8 cellular contexts compared by ENCODE assay signal in the genomic region with DNA sequence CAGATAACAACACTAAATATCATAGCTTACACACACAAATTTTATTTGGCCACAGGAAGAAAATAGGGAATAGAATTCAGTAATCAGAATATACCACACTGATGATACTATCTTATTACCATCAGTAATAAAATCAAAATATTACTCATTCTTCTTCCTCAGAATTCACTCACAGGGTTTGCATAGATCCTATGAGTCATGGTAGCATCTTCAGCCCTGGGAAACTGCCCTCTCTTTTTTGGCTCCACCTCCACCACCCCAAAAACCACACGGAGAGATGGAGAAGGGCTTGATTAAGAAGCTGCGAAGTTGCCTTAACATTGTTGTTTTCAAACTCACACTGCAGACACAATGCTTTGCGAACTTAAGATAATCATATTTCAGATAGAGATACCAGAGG.
A peak's percentile ranks its signal among the peaks of the same experiment; 100 is the strongest.
DNase-seq lines count a peak whose midpoint lies in the region; ATAC-seq and TF ChIP-seq lines count a peak whose summit lies in the region.

No MANE protein-coding gene starts in this region.

- no peaks in the 10 kb centered on the region for H3K36me3 ChIP-seq in hepatocyte (replicated peaks; ENCODE audit: insufficient read depth, low read depth)

- H3K4me1 ChIP-seq in hepatocyte (ENCODE audit: insufficient read depth): peaks cover 4% of the 10 kb centered on the region

- no peak overlapping the region for H3K4me3 ChIP-seq in hepatocyte

- no peak overlapping the region for H2AFZ ChIP-seq in hepatocyte

- no peaks in the 10 kb centered on the region for H4K20me1 ChIP-seq in hepatocyte (ENCODE audit: insufficient read depth, poor library complexity, severe bottlenecking)

- DNase-seq in activated CD4-positive, alpha-beta T cell treated with anti-CD3 and anti-CD28 coated beads, Interleukin-2, amount 50 U/mL, for 4 hours: peak; percentile 62 to 68
- DNase-seq in fibroblast of peridontal ligament (ENCODE audit: extremely low read depth): peak; percentile 42
- peak; percentile 16 to 31 for DNase-seq in stimulated activated CD8-positive, alpha-beta memory T cell treated with anti-CD3 and anti-CD28 coated beads, Interleukin-7, amount 100 ng/mL, for 1 hour (ENCODE audit: low read depth in 2 of 2)
- no peak for DNase-seq in HuH-7.5 (ENCODE audit: low spot score)
- DNase-seq in hepatocyte (ENCODE audit: low spot score): no peak
- no peak for DNase-seq in DMS153 (lab: John Stamatoyannopoulos, UW)

- 62% methylated on average over 3 of the region's 3 CpGs for WGBS in hepatocyte (ENCODE audit: low lambda C conversion rate, missing lambda C conversion rate)

- H3K79me2 ChIP-seq in hepatocyte: no peaks in the 10 kb centered on the region

- H3K27me3 ChIP-seq in hepatocyte: no peaks in the 10 kb centered on the region

- H3K27ac ChIP-seq in hepatocyte: no peak overlapping the region

- no peak overlapping the region for H3K4me2 ChIP-seq in hepatocyte

- TF ChIP-seq CTCF in hepatocyte (IDR thresholded peaks at IDR 0.05; ENCODE audit: poor library complexity): no peak

- no peaks in the 10 kb centered on the region for H3K9me3 ChIP-seq in hepatocyte (ENCODE audit: low read depth)

- H3K9me2 ChIP-seq in hepatocyte (replicated peaks; ENCODE audit: insufficient read depth): no peaks in the 10 kb centered on the region

- ATAC-seq in HG03565 (IDR thresholded peaks at IDR 0.05; ENCODE audit: unreplicated experiment) (peak; percentile 43), GM18870 (IDR thresholded peaks at IDR 0.05; ENCODE audit: unreplicated experiment) (no peak)

Comparison
In these comparisons a context has a peak if more than half of its experiments do, and no peak if none do; other contexts are left out.
1. DNase-seq: peak in activated CD4-positive, alpha-beta T cell treated with anti-CD3 and anti-CD28 coated beads, Interleukin-2, amount 50 U/mL, for 4 hours (2 of 2), fibroblast of peridontal ligament (single experiment) and stimulated activated CD8-positive, alpha-beta memory T cell treated with anti-CD3 and anti-CD28 coated beads, Interleukin-7, amount 100 ng/mL, for 1 hour (2 of 2); none in HuH-7.5 (single experiment), hepatocyte (single experiment) and DMS153 (single experiment).